In genomic region chr2:60555066-60555793, GRCh38 we compare ENCODE assay signal across 8 cellular contexts. TPM values are rescaled to one million over a fixed set of nuclear protein-coding genes. Genes with fewer than 3 reads are reported as not detected.
A peak's percentile ranks its signal among the peaks of the same experiment; 100 is the strongest.
DNase-seq lines count a peak whose midpoint lies in the region; ATAC-seq and TF ChIP-seq lines count a peak whose summit lies in the region.

No MANE protein-coding gene starts in this region.

- H3K9me3 ChIP-seq in mucosa of rectum (ENCODE audit: control insufficient read depth in 2 of 2, low read length in 2 of 2), result no peaks in the 10 kb centered on the region
- H3K9me3 ChIP-seq in testis, result no peaks in the 10 kb centered on the region

- peak overlapping the region; percentile 8 for H3K27ac Mint-ChIP-seq in activated CD4-positive, alpha-beta T cell treated with anti-CD3 and anti-CD28 coated beads for 36 hours

- peaks cover 6 to 13% of the 10 kb centered on the region in 2 donors for H3K4me1 ChIP-seq in mucosa of rectum (ENCODE audit: control insufficient read depth in 2 of 2, insufficient read depth in 2 of 2, low read length in 2 of 2)
- H3K4me1 ChIP-seq in testis, result peaks cover 17% of the 10 kb centered on the region

- H3K9ac ChIP-seq in mucosa of rectum (ENCODE audit: low read depth in 1 of 2, low read length in 2 of 2), result peak overlapping the region; percentile 63 to 83

- H3K27me3 Mint-ChIP-seq in activated CD4-positive, alpha-beta T cell treated with anti-CD3 and anti-CD28 coated beads for 36 hours, result peaks cover 43% of the 10 kb centered on the region

- POLR2A ChIA-PET in activated CD4-positive, alpha-beta T cell treated with anti-CD3 and anti-CD28 coated beads for 36 hours (lab: Charles Lee), result no interaction called here

- CTCF ChIA-PET in activated CD4-positive, alpha-beta T cell treated with anti-CD3 and anti-CD28 coated beads for 36 hours (lab: Charles Lee), result interaction anchor here (0.5 to 1.9 kb wide), 7 partner anchors 8 to 388 kb away, joined by 3 to 11 read pairs (median 4); no protein-coding TSS in a partner anchor

- H3K27ac ChIP-seq in mucosa of rectum (ENCODE audit: low read depth in 2 of 2, low read length in 2 of 2) (peak overlapping the region; percentile 61 to 76), testis (no peak overlapping the region)

- no peak for TF ChIP-seq POLR2A in testis (IDR thresholded peaks at IDR 0.05)

- 0 to 2% methylated on average over 14 to 43 of the region's 43 CpGs for WGBS in testis, 2 donors

- H3K4me1 Mint-ChIP-seq in activated CD4-positive, alpha-beta T cell treated with anti-CD3 and anti-CD28 coated beads for 36 hours, result peaks cover 35% of the 10 kb centered on the region

- intact Hi-C loops in activated CD4-positive, alpha-beta T cell treated with anti-CD3 and anti-CD28 coated beads for 36 hours (cut with DNase I, micrococcal nuclease), result loop anchor here in 1 of 2 experiments (5.0 to 10.0 kb wide), 3 partner anchors 462 to 1530 kb away; partner anchors contain the start of genes PEX13, PUS10 and XPO1
- intact Hi-C loops in testis (cut with DNase I; ENCODE audit: low total_unique reads), result no loop called here

- H3K36me3 Mint-ChIP-seq in activated CD4-positive, alpha-beta T cell treated with anti-CD3 and anti-CD28 coated beads for 36 hours (ENCODE audit: low read depth), result no peaks in the 10 kb centered on the region

- no peaks in the 10 kb centered on the region for H3K36me3 ChIP-seq in mucosa of rectum (ENCODE audit: control insufficient read depth in 2 of 2, insufficient read depth in 2 of 2, low read length in 2 of 2)
- no peaks in the 10 kb centered on the region for H3K36me3 ChIP-seq in testis (ENCODE audit: low read depth, missing control alignments)

- H3K4me3 ChIP-seq in AG10803 (ENCODE audit: low read length) (peak overlapping the region; percentile 75), mucosa of rectum (ENCODE audit: low read length in 2 of 2) (peak overlapping the region; percentile 70 to 78), testis (peak overlapping the region; percentile 40 to 54)

- no peaks in the 10 kb centered on the region for H3K27me3 ChIP-seq in mucosa of rectum (ENCODE audit: control insufficient read depth in 2 of 2, insufficient read depth in 2 of 2, low read length in 2 of 2)
- no peaks in the 10 kb centered on the region for H3K27me3 ChIP-seq in testis

- DNase-seq in AG10803 (ENCODE audit: low read depth), result peak; percentile 65
- peak; percentile 68 for DNase-seq in NCI-H2227 (lab: John Stamatoyannopoulos, UW; ENCODE audit: unreplicated experiment)
- DNase-seq in activated CD4-positive, alpha-beta T cell treated with anti-CD3 and anti-CD28 coated beads for 36 hours, result peak; percentile 80
- DNase-seq in effector CD8-positive, alpha-beta T cell (lab: John Stamatoyannopoulos, UW), result peak; percentile 42
- DNase-seq in testis, result peak; percentile 54

- H3K4me3 Mint-ChIP-seq in activated CD4-positive, alpha-beta T cell treated with anti-CD3 and anti-CD28 coated beads for 36 hours, result peak overlapping the region; percentile 72

- no peaks in the 10 kb centered on the region for H3K9me3 Mint-ChIP-seq in activated CD4-positive, alpha-beta T cell treated with anti-CD3 and anti-CD28 coated beads for 36 hours (ENCODE audit: low read depth)

- ATAC-seq in GM18508 (IDR thresholded peaks at IDR 0.05; ENCODE audit: insufficient read depth, unreplicated experiment), result peak; percentile 31
- peak; percentile 44 for ATAC-seq in HG02943 (IDR thresholded peaks at IDR 0.05; ENCODE audit: low read depth, unreplicated experiment)
- ATAC-seq in activated CD4-positive, alpha-beta T cell treated with anti-CD3 and anti-CD28 coated beads for 36 hours, result peak; percentile 55

- peak; percentile 51 for TF ChIP-seq CTCF in AG10803 (conservative IDR thresholded peaks at IDR 0.05; ENCODE audit: low read length)
- no peak for TF ChIP-seq CTCF in testis (IDR thresholded peaks at IDR 0.05)

RNA-seq across cellular contexts. Expression of gene BCL11A, which starts 1.8 kb away (rescaled TPM):
- total RNA-seq in activated CD4-positive, alpha-beta T cell treated with anti-CD3 and anti-CD28 coated beads for 36 hours, result under 1 TPM; 0.57 to 0.98 TPM
- total RNA-seq in testis, result 10 to 100 TPM in 1 of 2 donors, 1 to 10 TPM in 1; 4.1 to 11.6 TPM
- polyA plus RNA-seq in testis (ENCODE audit: insufficient read depth, low read depth, low replicate concordance), result 5.1 TPM

Comparison
In these comparisons a context has a peak if more than half of its experiments do, and no peak if none do; other contexts are left out.
1. H3K27ac ChIP-seq: peak in mucosa of rectum (2 of 2); none in testis (0 of 2).
2. Peak in every context shown above with its lines, with median percentiles within 50 percentile points of each other: DNase-seq, H3K4me3 ChIP-seq and ATAC-seq.